8 cellular contexts compared by ENCODE assay signal in the genomic region with DNA sequence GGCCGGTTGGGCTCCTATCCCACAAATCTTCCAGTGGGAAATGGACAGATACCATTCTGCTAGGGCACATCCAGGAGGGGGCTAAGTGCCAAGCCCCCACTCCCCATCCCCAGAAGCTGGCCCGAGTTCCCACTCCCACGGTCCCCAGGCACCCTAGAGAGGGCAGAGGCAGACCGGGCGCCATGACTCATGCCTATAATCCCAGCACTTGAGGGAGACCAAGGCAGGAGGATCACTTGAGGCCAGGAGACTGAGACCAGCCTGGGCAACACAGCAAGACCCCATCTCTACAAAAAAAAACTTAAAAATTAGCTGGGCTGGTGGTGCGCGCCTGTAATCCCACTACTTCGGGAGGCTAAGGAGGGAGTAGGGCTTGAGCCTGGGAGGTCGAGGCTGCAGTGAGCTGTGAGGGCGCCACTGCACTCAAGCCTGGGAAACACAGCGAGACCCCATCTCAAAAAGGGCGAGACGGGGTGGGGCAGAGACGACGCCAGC. TPM values are rescaled to one million over a fixed set of nuclear protein-coding genes. Genes with fewer than 3 reads are reported as not detected.
DNase-seq lines count a peak whose midpoint lies in the region; ATAC-seq, FAIRE-seq and TF ChIP-seq lines count a peak whose summit lies in the region.

No MANE protein-coding gene starts in this region.

- no peak overlapping the region for H2BK12ac ChIP-seq in H1 (ENCODE audit: low read depth, low read length)

- WGBS in H1 (ENCODE audit: extremely low coverage in 1 of 2, insufficient coverage in 1 of 2, insufficient read length in 1 of 2, insufficient replicate concordance in 2 of 2, low coverage in 1 of 2, low lambda C conversion rate in 2 of 2, missing lambda C conversion rate in 1 of 2), 2 experiments: 50% methylated on average over 13 of the region's 15 CpGs; no CpG with 5 or more reads in 1 of the 2 experiments

- 0 out of 2 replicates have a peak overlapping the region, but pooled peaks have one; percentile 60 for H2BK5ac ChIP-seq in H1 (ENCODE audit: low read depth, low read length)

- no peak overlapping the region for H3K18ac ChIP-seq in H1 (ENCODE audit: extremely low read depth, low read length)

- H3K36me3 ChIP-seq in BLaER1 (peaks cover 45% of the 10 kb centered on the region), MM.1S (replicated peaks; ENCODE audit: insufficient read depth, low read length) (no peaks in the 10 kb centered on the region), H1 (ENCODE audit: control insufficient read depth in 2 of 4, insufficient read depth in 4 of 4, low read length in 3 of 4) (peaks cover 2 to 25% (median 3%) of the 10 kb centered on the region in 4 experiments; a peak in 2 of 8 replicates)

- H3K9ac ChIP-seq in BLaER1 (peak overlapping the region; percentile 91), MM.1S (ENCODE audit: low read length) (peak overlapping the region; percentile 61; the same call in 1 of the 2 replicates), H1 (replicated peaks in 1 of 4; ENCODE audit: extremely low read depth in 1 of 4, low read depth in 3 of 4, low read length in 3 of 4) (peak overlapping the region in 1 of 4 experiments; percentile 32; a peak in 3 of 7 replicates)

- TF ChIP-seq EP300 in H1 (IDR thresholded peaks at IDR 0.05; ENCODE audit: borderline replicate concordance in 1 of 2, low read depth in 2 of 2, low read length in 2 of 2): no peak

- no peak for ATAC-seq in GM21360 (IDR thresholded peaks at IDR 0.05; ENCODE audit: unreplicated experiment)

- no peak for TF ChIP-seq RAD21 in H1 (IDR thresholded peaks at IDR 0.05 in 1 of 2, conservative IDR thresholded peaks at IDR 0.05 in 1 of 2; ENCODE audit: low read depth in 2 of 2, low read length in 2 of 2)

- no peak for FAIRE-seq in H1 (lab: Jason Lieb, UNC)

- H3K27ac Mint-ChIP-seq in nephron progenitor cell: no peak overlapping the region

- no peak overlapping the region for H3K4ac ChIP-seq in H1 (replicated peaks; ENCODE audit: insufficient read length, low read depth, low read length)

- no peak overlapping the region for H2BK120ac ChIP-seq in H1 (replicated peaks; ENCODE audit: low read depth, low read length)

- H3K23ac ChIP-seq in H1 (ENCODE audit: insufficient read length): no peak overlapping the region

- H3K36me3 Mint-ChIP-seq in nephron progenitor cell (ENCODE audit: low read depth): peaks cover 43% of the 10 kb centered on the region

- H3K9me2 ChIP-seq in MM.1S (replicated peaks; ENCODE audit: insufficient read depth, low read length): no peaks in the 10 kb centered on the region

- in situ Hi-C loops in ACHN (cut with HindIII; ENCODE audit: low pct_ligation_motif_present, low pct_unique_long_range_greater_than_20kb, low sequenced_read_pairs): no loop called here

- H2BK20ac ChIP-seq in H1 (ENCODE audit: low read length): no peak overlapping the region

- no peak overlapping the region for H3K14ac ChIP-seq in H1 (ENCODE audit: insufficient read length)

- H3K4me1 Mint-ChIP-seq in nephron progenitor cell: peaks cover 35% of the 10 kb centered on the region

- H3K4me3 Mint-ChIP-seq in nephron progenitor cell: peak overlapping the region; percentile 83

- POLR2A ChIA-PET in H1 (lab: Charles Lee; ENCODE audit: partially characterized antibody): interaction anchor here (0.9 to 5.6 kb wide), 6 partner anchors 9 to 28 kb away, joined by 3 to 22 read pairs (median 4); no protein-coding TSS in a partner anchor

- H4K8ac ChIP-seq in H1 (ENCODE audit: extremely low read depth, insufficient read depth, low read length): no peak overlapping the region

- H3K27me3 ChIP-seq in BLaER1: no peaks in the 10 kb centered on the region
- no peaks in the 10 kb centered on the region for H3K27me3 ChIP-seq in MM.1S (replicated peaks; ENCODE audit: insufficient read depth, low read length)
- H3K27me3 ChIP-seq in H1 (replicated peaks in 1 of 4; ENCODE audit: control insufficient read depth in 3 of 4, extremely low read depth in 1 of 4, insufficient read depth in 3 of 4, low read length in 3 of 4): no peaks in the 10 kb centered on the region

- peaks cover 10% of the 10 kb centered on the region for H3K79me1 ChIP-seq in H1 (ENCODE audit: low read depth, low read length)

- CTCF ChIA-PET in H1 (lab: Charles Lee; ENCODE audit: partially characterized antibody): interaction anchor here (0.6 to 1.1 kb wide), 3 partner anchors 22 to 1142 kb away, joined by 3 read pairs; no protein-coding TSS in a partner anchor

- 0 out of 2 replicates have a peak overlapping the region, but pooled peaks have one; percentile 53 for H2AK5ac ChIP-seq in H1 (ENCODE audit: low read depth, low read length)

- H3K27me3 Mint-ChIP-seq in nephron progenitor cell (ENCODE audit: low read depth, poor library complexity): peaks cover 7% of the 10 kb centered on the region

- no peak for TF ChIP-seq CTCF in MM.1S (IDR thresholded peaks at IDR 0.05; ENCODE audit: low read length)
- no peak for TF ChIP-seq CTCF in H1 (IDR thresholded peaks at IDR 0.05; ENCODE audit: control extremely low read depth in 1 of 3, insufficient read depth in 1 of 3, low read depth in 1 of 3, low read length in 3 of 3)
- no peak for TF ChIP-seq CTCF in nephron progenitor cell (IDR thresholded peaks at IDR 0.05)

- TF ChIP-seq POLR2A in H1 (IDR thresholded peaks at IDR 0.05; ENCODE audit: control extremely low read depth in 1 of 2, low read depth in 2 of 2, low read length in 2 of 2): no peak

- H3K4me2 ChIP-seq in BLaER1: peak overlapping the region; percentile 97
- H3K4me2 ChIP-seq in MM.1S (ENCODE audit: low read depth, low read length): peak overlapping the region; percentile 71
- H3K4me2 ChIP-seq in H1 (ENCODE audit: insufficient read depth in 1 of 2, low read depth in 2 of 2, low read length in 2 of 2): peak overlapping the region; percentile 62 to 87

- H3K79me2 ChIP-seq in MM.1S (ENCODE audit: low read length) (peaks cover 40% of the 10 kb centered on the region), H1 (ENCODE audit: control insufficient read depth in 1 of 2, insufficient read depth in 2 of 2, low read length in 2 of 2) (peaks cover 34 to 55% of the 10 kb centered on the region in 2 experiments)

- H3K4me3 ChIP-seq in BLaER1: peak overlapping the region; percentile 91
- H3K4me3 ChIP-seq in MM.1S (ENCODE audit: low read length): peak overlapping the region; percentile 71
- peak overlapping the region; percentile 60 to 88 (median 74) for H3K4me3 ChIP-seq in H1 (ENCODE audit: extremely low read depth in 1 of 4, insufficient read depth in 2 of 4, low read depth in 3 of 4, low read length in 4 of 4)

- H3K27ac ChIP-seq in BLaER1: peak overlapping the region; percentile 90
- no peak overlapping the region for H3K27ac ChIP-seq in MM.1S (ENCODE audit: low read length)
- H3K27ac ChIP-seq in H1 (ENCODE audit: low read depth, low read length): no peak overlapping the region

- DNase-seq in MM.1S (no peak), H1 (ENCODE audit: low read depth in 1 of 2, low spot score in 2 of 2) (no peak), nephron progenitor cell (no peak), NOMO-1 treated with DMSO at 0.1 percent for 48 hours (lab: John Stamatoyannopoulos, UW; ENCODE audit: unreplicated experiment) (no peak), ACHN (no peak), EL (no peak)

- H4K20me1 ChIP-seq in BLaER1 (peaks cover 42% of the 10 kb centered on the region), MM.1S (ENCODE audit: insufficient read depth, low read length) (no peaks in the 10 kb centered on the region), H1 (replicated peaks in 1 of 2; ENCODE audit: control insufficient read depth in 1 of 2, insufficient read depth in 2 of 2, low read length in 2 of 2) (peaks cover 0 to 9% of the 10 kb centered on the region in 2 experiments)

- peaks cover 6% of the 10 kb centered on the region; the same call in 1 of the 2 replicates for H3K23me2 ChIP-seq in H1 (ENCODE audit: low read depth, low read length)

- H3F3A ChIP-seq in MM.1S (ENCODE audit: insufficient read depth, low read length): no peaks in the 10 kb centered on the region

- H2BK15ac ChIP-seq in H1 (ENCODE audit: low read length): no peak overlapping the region; the same call in 1 of the 2 replicates

- H4K91ac ChIP-seq in H1 (replicated peaks; ENCODE audit: insufficient read length, low read length): no peak overlapping the region

- H3K4me1 ChIP-seq in BLaER1: peaks cover 57% of the 10 kb centered on the region
- no peaks in the 10 kb centered on the region for H3K4me1 ChIP-seq in MM.1S (ENCODE audit: low read length)
- peaks cover 3 to 11% (median 6%) of the 10 kb centered on the region in 4 experiments; a peak in 6 of 7 replicates for H3K4me1 ChIP-seq in H1 (replicated peaks in 1 of 4; ENCODE audit: control insufficient read depth in 3 of 4, insufficient read depth in 4 of 4, low read length in 3 of 4)

- peaks cover 19% of the 10 kb centered on the region for H3K9me3 Mint-ChIP-seq in nephron progenitor cell

- no peak overlapping the region for H3K56ac ChIP-seq in H1 (replicated peaks; ENCODE audit: insufficient read length, low read depth, low read length)

- H4K5ac ChIP-seq in H1 (ENCODE audit: insufficient read length, low read depth, low read length): no peak overlapping the region

- no peak overlapping the region; the same call in 1 of the 2 replicates for H2AFZ ChIP-seq in MM.1S (ENCODE audit: low read length)
- no peak overlapping the region for H2AFZ ChIP-seq in H1 (ENCODE audit: low read length)

- H3K9me3 ChIP-seq in BLaER1 (peaks cover 9% of the 10 kb centered on the region; the same call in 1 of the 2 replicates), MM.1S (replicated peaks; ENCODE audit: insufficient read depth, low read length) (no peaks in the 10 kb centered on the region), H1 (ENCODE audit: insufficient read depth in 2 of 2, low read depth in 1 of 2, low read length in 1 of 2) (no peaks in the 10 kb centered on the region)

TF ChIP-seq in H1, 55 proteins besides CTCF, POLR2A, EP300 and RAD21 (continues in another document):
- TF ChIP-seq ASH2L (IDR thresholded peaks at IDR 0.05; ENCODE audit: low read length) (no peak), RBBP5 (IDR thresholded peaks at IDR 0.05; ENCODE audit: borderline replicate concordance, low read depth, low read length) (no peak), RXRA (IDR thresholded peaks at IDR 0.05; ENCODE audit: insufficient read depth, low read depth, low read length) (no peak)

RNA-seq across cellular contexts. Expression of a gene that starts 0.9 kb away (rescaled TPM):
- 95.6 and 96.5 TPM in 2 replicates for total RNA-seq in H1 (2021; fragmentation: NEBNext Ultra II Directional; extraction: Animal tissue kit (Norgen Biotek cat#: 25700))
- 109 and 121 TPM in 2 replicates for polyA plus RNA-seq in H1 (2011; rRNA removed)
- polyA plus RNA-seq in H1 (2011; cell fraction: cytosol; rRNA removed): 92.3 TPM
- polyA plus RNA-seq in H1 (2011; cell fraction: nucleus; rRNA removed): 152 TPM
- polyA plus RNA-seq in H1 (2012, experiment 1 of 2): 61.6 to 94.7 TPM (median 83.3 TPM) in 4 replicates
- 78.3 TPM for polyA plus RNA-seq in H1 (2012, experiment 2 of 2)
- 62.9 TPM for polyA plus RNA-seq in H1 (2013, experiment 1 of 2)
- 65.3 TPM for polyA plus RNA-seq in H1 (2013, experiment 2 of 2)
- polyA minus RNA-seq in H1 (2011; rRNA and poly(A)+ RNA removed): 176 and 215 TPM in 2 replicates
- polyA minus RNA-seq in H1 (2011; cell fraction: cytosol; rRNA and poly(A)+ RNA removed): 71.7 TPM
- polyA minus RNA-seq in H1 (2011; cell fraction: nucleus; rRNA and poly(A)+ RNA removed): 67.7 TPM
